In the genomic region with DNA sequence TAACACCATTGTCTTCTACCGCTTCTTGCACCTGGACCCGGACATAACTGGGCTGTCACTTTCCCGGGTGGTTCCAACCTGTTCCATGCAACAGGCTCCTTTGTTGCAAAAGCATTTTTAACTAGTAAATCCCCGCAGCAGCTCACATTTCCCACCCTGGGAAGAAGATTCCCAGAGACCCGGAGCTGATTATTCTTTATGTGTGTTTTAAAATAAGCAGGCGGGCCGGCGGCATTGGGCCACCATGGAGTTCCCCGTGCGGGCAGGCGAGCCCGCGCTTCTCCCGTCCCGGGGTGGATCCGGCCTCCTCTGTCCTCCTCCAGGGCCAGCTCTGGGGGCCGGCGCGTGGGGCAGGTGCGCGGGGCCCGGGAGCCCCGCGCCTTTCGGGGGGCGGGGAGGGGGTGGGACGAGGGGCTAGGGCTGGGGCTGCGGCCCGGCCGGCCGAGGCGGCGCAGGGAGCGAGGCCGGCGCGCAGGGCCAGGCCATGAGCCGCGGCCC, we compare ENCODE assay signal across 1 cellular context.
TF ChIP-seq lines count a peak whose summit lies in the region.

No MANE protein-coding gene starts in this region.

TF ChIP-seq in HEK293, 187 proteins besides CTCF, POLR2A, EP300 and RAD21 (continued from another document):
- TF ChIP-seq, protein P1, sequence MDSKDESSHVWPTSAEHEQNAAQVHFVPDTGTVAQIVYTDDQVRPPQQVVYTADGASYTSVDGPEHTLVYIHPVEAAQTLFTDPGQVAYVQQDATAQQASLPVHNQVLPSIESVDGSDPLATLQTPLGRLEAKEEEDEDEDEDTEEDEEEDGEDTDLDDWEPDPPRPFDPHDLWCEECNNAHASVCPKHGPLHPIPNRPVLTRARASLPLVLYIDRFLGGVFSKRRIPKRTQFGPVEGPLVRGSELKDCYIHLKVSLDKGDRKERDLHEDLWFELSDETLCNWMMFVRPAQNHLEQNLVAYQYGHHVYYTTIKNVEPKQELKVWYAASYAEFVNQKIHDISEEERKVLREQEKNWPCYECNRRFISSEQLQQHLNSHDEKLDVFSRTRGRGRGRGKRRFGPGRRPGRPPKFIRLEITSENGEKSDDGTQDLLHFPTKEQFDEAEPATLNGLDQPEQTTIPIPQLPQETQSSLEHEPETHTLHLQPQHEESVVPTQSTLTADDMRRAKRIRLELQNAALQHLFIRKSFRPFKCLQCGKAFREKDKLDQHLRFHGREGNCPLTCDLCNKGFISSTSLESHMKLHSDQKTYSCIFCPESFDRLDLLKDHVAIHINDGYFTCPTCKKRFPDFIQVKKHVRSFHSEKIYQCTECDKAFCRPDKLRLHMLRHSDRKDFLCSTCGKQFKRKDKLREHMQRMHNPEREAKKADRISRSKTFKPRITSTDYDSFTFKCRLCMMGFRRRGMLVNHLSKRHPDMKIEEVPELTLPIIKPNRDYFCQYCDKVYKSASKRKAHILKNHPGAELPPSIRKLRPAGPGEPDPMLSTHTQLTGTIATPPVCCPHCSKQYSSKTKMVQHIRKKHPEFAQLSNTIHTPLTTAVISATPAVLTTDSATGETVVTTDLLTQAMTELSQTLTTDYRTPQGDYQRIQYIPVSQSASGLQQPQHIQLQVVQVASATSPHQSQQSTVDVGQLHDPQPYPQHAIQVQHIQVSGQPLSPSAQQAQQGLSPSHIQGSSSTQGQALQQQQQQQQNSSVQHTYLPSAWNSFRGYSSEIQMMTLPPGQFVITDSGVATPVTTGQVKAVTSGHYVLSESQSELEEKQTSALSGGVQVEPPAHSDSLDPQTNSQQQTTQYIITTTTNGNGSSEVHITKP (tag by site-specific recombination; IDR thresholded peaks at IDR 0.05): no peak
- no peak for TF ChIP-seq FEZF1 (tag by site-specific recombination; IDR thresholded peaks at IDR 0.05)
- TF ChIP-seq ZNF223 (tag by site-specific recombination; IDR thresholded peaks at IDR 0.05): no peak
- no peak for TF ChIP-seq GFI1B (tag by site-specific recombination; IDR thresholded peaks at IDR 0.05)
- no peak for TF ChIP-seq ZNF2 (tag by site-specific recombination; IDR thresholded peaks at IDR 0.05)
- TF ChIP-seq, protein P2, sequence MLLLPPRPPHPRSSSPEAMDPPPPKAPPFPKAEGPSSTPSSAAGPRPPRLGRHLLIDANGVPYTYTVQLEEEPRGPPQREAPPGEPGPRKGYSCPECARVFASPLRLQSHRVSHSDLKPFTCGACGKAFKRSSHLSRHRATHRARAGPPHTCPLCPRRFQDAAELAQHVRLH (tag by site-specific recombination; IDR thresholded peaks at IDR 0.05): no peak
- TF ChIP-seq, protein P3, sequence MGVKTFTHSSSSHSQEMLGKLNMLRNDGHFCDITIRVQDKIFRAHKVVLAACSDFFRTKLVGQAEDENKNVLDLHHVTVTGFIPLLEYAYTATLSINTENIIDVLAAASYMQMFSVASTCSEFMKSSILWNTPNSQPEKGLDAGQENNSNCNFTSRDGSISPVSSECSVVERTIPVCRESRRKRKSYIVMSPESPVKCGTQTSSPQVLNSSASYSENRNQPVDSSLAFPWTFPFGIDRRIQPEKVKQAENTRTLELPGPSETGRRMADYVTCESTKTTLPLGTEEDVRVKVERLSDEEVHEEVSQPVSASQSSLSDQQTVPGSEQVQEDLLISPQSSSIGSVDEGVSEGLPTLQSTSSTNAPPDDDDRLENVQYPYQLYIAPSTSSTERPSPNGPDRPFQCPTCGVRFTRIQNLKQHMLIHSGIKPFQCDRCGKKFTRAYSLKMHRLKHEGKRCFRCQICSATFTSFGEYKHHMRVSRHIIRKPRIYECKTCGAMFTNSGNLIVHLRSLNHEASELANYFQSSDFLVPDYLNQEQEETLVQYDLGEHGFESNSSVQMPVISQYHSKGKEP (tag by site-specific recombination; IDR thresholded peaks at IDR 0.05): no peak
- peak; percentile 52; the same call in 1 of the 2 replicates for TF ChIP-seq SCRT1 (tag by site-specific recombination; IDR thresholded peaks at IDR 0.05; ENCODE audit: borderline replicate concordance)
- TF ChIP-seq ZNF624 (tag by site-specific recombination; IDR thresholded peaks at IDR 0.05): no peak
- no peak for TF ChIP-seq ZNF830 (tag by site-specific recombination; IDR thresholded peaks at IDR 0.05; ENCODE audit: low read depth)
- TF ChIP-seq ZNF558 (tag by site-specific recombination; IDR thresholded peaks at IDR 0.05): no peak
- no peak for TF ChIP-seq ZNF792 (tag by site-specific recombination; IDR thresholded peaks at IDR 0.05)
- no peak for TF ChIP-seq ZNF843 (tag by site-specific recombination; IDR thresholded peaks at IDR 0.05)
- TF ChIP-seq, protein P4, sequence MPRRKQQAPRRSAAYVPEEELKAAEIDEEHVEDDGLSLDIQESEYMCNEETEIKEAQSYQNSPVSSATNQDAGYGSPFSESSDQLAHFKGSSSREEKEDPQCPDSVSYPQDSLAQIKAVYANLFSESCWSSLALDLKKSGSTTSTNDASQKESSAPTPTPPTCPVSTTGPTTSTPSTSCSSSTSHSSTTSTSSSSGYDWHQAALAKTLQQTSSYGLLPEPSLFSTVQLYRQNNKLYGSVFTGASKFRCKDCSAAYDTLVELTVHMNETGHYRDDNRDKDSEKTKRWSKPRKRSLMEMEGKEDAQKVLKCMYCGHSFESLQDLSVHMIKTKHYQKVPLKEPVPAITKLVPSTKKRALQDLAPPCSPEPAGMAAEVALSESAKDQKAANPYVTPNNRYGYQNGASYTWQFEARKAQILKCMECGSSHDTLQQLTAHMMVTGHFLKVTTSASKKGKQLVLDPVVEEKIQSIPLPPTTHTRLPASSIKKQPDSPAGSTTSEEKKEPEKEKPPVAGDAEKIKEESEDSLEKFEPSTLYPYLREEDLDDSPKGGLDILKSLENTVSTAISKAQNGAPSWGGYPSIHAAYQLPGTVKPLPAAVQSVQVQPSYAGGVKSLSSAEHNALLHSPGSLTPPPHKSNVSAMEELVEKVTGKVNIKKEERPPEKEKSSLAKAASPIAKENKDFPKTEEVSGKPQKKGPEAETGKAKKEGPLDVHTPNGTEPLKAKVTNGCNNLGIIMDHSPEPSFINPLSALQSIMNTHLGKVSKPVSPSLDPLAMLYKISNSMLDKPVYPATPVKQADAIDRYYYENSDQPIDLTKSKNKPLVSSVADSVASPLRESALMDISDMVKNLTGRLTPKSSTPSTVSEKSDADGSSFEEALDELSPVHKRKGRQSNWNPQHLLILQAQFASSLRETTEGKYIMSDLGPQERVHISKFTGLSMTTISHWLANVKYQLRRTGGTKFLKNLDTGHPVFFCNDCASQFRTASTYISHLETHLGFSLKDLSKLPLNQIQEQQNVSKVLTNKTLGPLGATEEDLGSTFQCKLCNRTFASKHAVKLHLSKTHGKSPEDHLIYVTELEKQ (tag by site-specific recombination; IDR thresholded peaks at IDR 0.05; ENCODE audit: borderline replicate concordance): no peak
- no peak for TF ChIP-seq ZNF175 (tag by site-specific recombination; IDR thresholded peaks at IDR 0.05)
- TF ChIP-seq, protein P5, sequence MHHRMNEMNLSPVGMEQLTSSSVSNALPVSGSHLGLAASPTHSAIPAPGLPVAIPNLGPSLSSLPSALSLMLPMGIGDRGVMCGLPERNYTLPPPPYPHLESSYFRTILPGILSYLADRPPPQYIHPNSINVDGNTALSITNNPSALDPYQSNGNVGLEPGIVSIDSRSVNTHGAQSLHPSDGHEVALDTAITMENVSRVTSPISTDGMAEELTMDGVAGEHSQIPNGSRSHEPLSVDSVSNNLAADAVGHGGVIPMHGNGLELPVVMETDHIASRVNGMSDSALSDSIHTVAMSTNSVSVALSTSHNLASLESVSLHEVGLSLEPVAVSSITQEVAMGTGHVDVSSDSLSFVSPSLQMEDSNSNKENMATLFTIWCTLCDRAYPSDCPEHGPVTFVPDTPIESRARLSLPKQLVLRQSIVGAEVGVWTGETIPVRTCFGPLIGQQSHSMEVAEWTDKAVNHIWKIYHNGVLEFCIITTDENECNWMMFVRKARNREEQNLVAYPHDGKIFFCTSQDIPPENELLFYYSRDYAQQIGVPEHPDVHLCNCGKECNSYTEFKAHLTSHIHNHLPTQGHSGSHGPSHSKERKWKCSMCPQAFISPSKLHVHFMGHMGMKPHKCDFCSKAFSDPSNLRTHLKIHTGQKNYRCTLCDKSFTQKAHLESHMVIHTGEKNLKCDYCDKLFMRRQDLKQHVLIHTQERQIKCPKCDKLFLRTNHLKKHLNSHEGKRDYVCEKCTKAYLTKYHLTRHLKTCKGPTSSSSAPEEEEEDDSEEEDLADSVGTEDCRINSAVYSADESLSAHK (tag by site-specific recombination; IDR thresholded peaks at IDR 0.05): no peak
- TF ChIP-seq ZNF248 (tag by site-specific recombination; IDR thresholded peaks at IDR 0.05): no peak
- no peak for TF ChIP-seq OSR2 (tag by site-specific recombination; IDR thresholded peaks at IDR 0.05)
- TF ChIP-seq ZBTB8A (tag by site-specific recombination; IDR thresholded peaks at IDR 0.05): 0 out of 2 replicates have a peak, but pooled peaks have one; percentile 11
- TF ChIP-seq SP3 (tag by site-specific recombination; IDR thresholded peaks at IDR 0.05): peak; percentile 30; the same call in 1 of the 2 replicates
- no peak for TF ChIP-seq ZIC2 (tag by site-specific recombination; IDR thresholded peaks at IDR 0.05)
- TF ChIP-seq ZNF791 (tag by site-specific recombination; IDR thresholded peaks at IDR 0.05): no peak
- no peak for TF ChIP-seq RBAK (tag by site-specific recombination; IDR thresholded peaks at IDR 0.05)
